In genomic region chr15:34994925-34995324, GRCh38 we compare ENCODE assay signal across 12 cellular contexts.
"Had no signal": no experiment of that assay in that cellular context is flagged by ENCODE, and none has a peak within 500 bp of the region (broad histone marks: within the 10 kb centered on the region; RNA-seq: fewer than 3 reads in every experiment).

No MANE protein-coding gene starts in this region.

- H3K27ac Mint-ChIP-seq: activated naive CD8-positive, alpha-beta T cell treated with anti-CD3 and anti-CD28 coated beads for 36 hours had no signal

- H3K9me3 ChIP-seq: gastroesophageal sphincter, neutrophil, right atrium auricular region, thyroid gland, uterus had no signal

- H3K4me1 ChIP-seq: gastroesophageal sphincter, right atrium auricular region, uterus had no signal

- ATAC-seq: gastroesophageal sphincter had no signal

- H3K27ac ChIP-seq: gastroesophageal sphincter, neutrophil, right atrium auricular region, thyroid gland, uterus had no signal

- H3K4me2 ChIP-seq: smooth muscle cell had no signal

- H3K9me3 Mint-ChIP-seq: activated naive CD8-positive, alpha-beta T cell treated with anti-CD3 and anti-CD28 coated beads for 36 hours had no signal

- H3K36me3 ChIP-seq: cardiac muscle cell, gastroesophageal sphincter, neutrophil, right atrium auricular region, thyroid gland, uterus had no signal

- H3K4me3 ChIP-seq: cardiac muscle cell, gastroesophageal sphincter, right atrium auricular region, smooth muscle cell, thyroid gland, uterus had no signal

- H3K27me3 ChIP-seq: cardiac muscle cell, gastroesophageal sphincter, neutrophil, right atrium auricular region, thyroid gland, uterus had no signal

- H3K36me3 Mint-ChIP-seq: activated naive CD8-positive, alpha-beta T cell treated with anti-CD3 and anti-CD28 coated beads for 36 hours had no signal

- H3K4me3 Mint-ChIP-seq: activated naive CD8-positive, alpha-beta T cell treated with anti-CD3 and anti-CD28 coated beads for 36 hours had no signal

- DNase-seq: activated CD4-positive, alpha-beta T cell treated with anti-CD3 and anti-CD28 coated beads for 48 hours; activated CD8-positive, alpha-beta memory T cell treated with anti-CD3 and anti-CD28 coated beads for 24 hours; activated effector memory CD4-positive, alpha-beta T cell treated with Interleukin-2 at 50 U/mL for 16 hours; activated naive CD8-positive, alpha-beta T cell treated with anti-CD3 and anti-CD28 coated beads for 36 hours; aorta; thyroid gland; uterus had no signal
